In genomic region chr1:167715653-167716302, GRCh38 we compare ENCODE assay signal across 8 cellular contexts. TPM values are rescaled to one million over a fixed set of nuclear protein-coding genes. Genes with fewer than 3 reads are reported as not detected.
DNase-seq lines count a peak whose midpoint lies in the region; ATAC-seq and TF ChIP-seq lines count a peak whose summit lies in the region.

No MANE protein-coding gene starts in this region.

- WGBS in right cardiac atrium = 1% methylated on average over 13 of the region's 13 CpGs
- WGBS in smooth muscle cell (ENCODE audit: low lambda C conversion rate) = under 1% methylated on average over 13 of the region's 13 CpGs

- H3K36me3 ChIP-seq in WERI-Rb-1 (peaks cover 2% of the 10 kb centered on the region; the same call in 1 of the 2 replicates), smooth muscle cell (ENCODE audit: low read depth) (no peaks in the 10 kb centered on the region)

- H3K79me2 ChIP-seq in smooth muscle cell (ENCODE audit: low read depth) = no peaks in the 10 kb centered on the region

- H3K4me3 ChIP-seq in WERI-Rb-1 (ENCODE audit: low read depth, low read length) (peak overlapping the region; percentile 89), right cardiac atrium (ENCODE audit: low read length) (peak overlapping the region; percentile 80), smooth muscle cell (peak overlapping the region; percentile 85)

- H3K27me3 ChIP-seq in WERI-Rb-1 (ENCODE audit: insufficient read depth, low read depth, severe bottlenecking) (no peaks in the 10 kb centered on the region), right cardiac atrium (ENCODE audit: control insufficient read depth, insufficient read depth) (no peaks in the 10 kb centered on the region), smooth muscle cell (ENCODE audit: low read depth) (no peaks in the 10 kb centered on the region)

- TF ChIP-seq CTCF in C4-2B (conservative IDR thresholded peaks at IDR 0.05) (peak; percentile 67), WERI-Rb-1 (IDR thresholded peaks at IDR 0.05; ENCODE audit: low read depth, low read length) (no peak), smooth muscle cell (IDR thresholded peaks at IDR 0.05; ENCODE audit: borderline replicate concordance, insufficient read depth, poor library complexity, severe bottlenecking) (no peak), GM10266 (IDR thresholded peaks at IDR 0.05; ENCODE audit: control insufficient read depth, insufficient read depth, low read depth, missing control alignments) (no peak)

- no peak for DNase-seq in WERI-Rb-1
- DNase-seq in right cardiac atrium = no peak
- DNase-seq in smooth muscle cell (lab: John Stamatoyannopoulos, UW; ENCODE audit: unreplicated experiment) = no peak
- DNase-seq in GM10266 (ENCODE audit: extremely low spot score) = no peak

- peak overlapping the region; percentile 98 for H2AFZ ChIP-seq in smooth muscle cell (ENCODE audit: low read depth)

- no peaks in the 10 kb centered on the region for H3K9me3 ChIP-seq in WERI-Rb-1 (ENCODE audit: severe bottlenecking)
- no peaks in the 10 kb centered on the region for H3K9me3 ChIP-seq in right cardiac atrium (ENCODE audit: control insufficient read depth, low read length)
- no peaks in the 10 kb centered on the region for H3K9me3 ChIP-seq in smooth muscle cell (replicated peaks; ENCODE audit: low read depth)

- no peaks in the 10 kb centered on the region for H3K4me1 ChIP-seq in right cardiac atrium (ENCODE audit: control insufficient read depth, insufficient read depth, low read length)
- peaks cover 9% of the 10 kb centered on the region for H3K4me1 ChIP-seq in smooth muscle cell (ENCODE audit: low read depth)

- H3K9ac ChIP-seq in smooth muscle cell (ENCODE audit: low read depth) = peak overlapping the region; percentile 80

- H4K20me1 ChIP-seq in smooth muscle cell (ENCODE audit: low read depth) = no peaks in the 10 kb centered on the region

- intact Hi-C loops in right cardiac atrium (cut with DNase I) = no loop called here

- peak; percentile 0 for ATAC-seq in GM21619 (IDR thresholded peaks at IDR 0.05; ENCODE audit: unreplicated experiment)
- ATAC-seq in right cardiac atrium = no peak
- ATAC-seq in GM21576 (IDR thresholded peaks at IDR 0.05; ENCODE audit: unreplicated experiment) = no peak
- no peak for ATAC-seq in HG03025 (IDR thresholded peaks at IDR 0.05; ENCODE audit: low FRiP score, unreplicated experiment)

- H3K4me2 ChIP-seq in smooth muscle cell = peak overlapping the region; percentile 98

- H3K27ac ChIP-seq in C4-2B = peak overlapping the region; percentile 61
- no peak overlapping the region for H3K27ac ChIP-seq in WERI-Rb-1
- no peak overlapping the region for H3K27ac ChIP-seq in right cardiac atrium (ENCODE audit: low read length)
- peak overlapping the region; percentile 74 for H3K27ac ChIP-seq in smooth muscle cell (ENCODE audit: low read depth)

- H3F3A ChIP-seq in smooth muscle cell (ENCODE audit: low read depth) = peaks cover 12% of the 10 kb centered on the region

RNA-seq across cellular contexts. Expression of gene MPZL1, which starts 6.0 kb away (rescaled TPM):
- total RNA-seq in right cardiac atrium (10 to 100 TPM; 36.3 to 73.7 (median 61.1) TPM), smooth muscle cell (250 and 264 TPM in 2 replicates)
- polyA plus RNA-seq in right cardiac atrium (20.4 TPM), smooth muscle cell (276 and 303 TPM in 2 replicates)

Comparison
In these comparisons a context has a peak if more than half of its experiments do, and no peak if none do; other contexts are left out.
1. H3K27ac ChIP-seq: peak in C4-2B (single experiment) and smooth muscle cell (single experiment); none in WERI-Rb-1 (single experiment) and right cardiac atrium (single experiment).
2. Peak in every context shown above with its lines, with median percentiles within 50 percentile points of each other: H3K4me3 ChIP-seq.